8 cellular contexts compared by ENCODE assay signal in the genomic region with DNA sequence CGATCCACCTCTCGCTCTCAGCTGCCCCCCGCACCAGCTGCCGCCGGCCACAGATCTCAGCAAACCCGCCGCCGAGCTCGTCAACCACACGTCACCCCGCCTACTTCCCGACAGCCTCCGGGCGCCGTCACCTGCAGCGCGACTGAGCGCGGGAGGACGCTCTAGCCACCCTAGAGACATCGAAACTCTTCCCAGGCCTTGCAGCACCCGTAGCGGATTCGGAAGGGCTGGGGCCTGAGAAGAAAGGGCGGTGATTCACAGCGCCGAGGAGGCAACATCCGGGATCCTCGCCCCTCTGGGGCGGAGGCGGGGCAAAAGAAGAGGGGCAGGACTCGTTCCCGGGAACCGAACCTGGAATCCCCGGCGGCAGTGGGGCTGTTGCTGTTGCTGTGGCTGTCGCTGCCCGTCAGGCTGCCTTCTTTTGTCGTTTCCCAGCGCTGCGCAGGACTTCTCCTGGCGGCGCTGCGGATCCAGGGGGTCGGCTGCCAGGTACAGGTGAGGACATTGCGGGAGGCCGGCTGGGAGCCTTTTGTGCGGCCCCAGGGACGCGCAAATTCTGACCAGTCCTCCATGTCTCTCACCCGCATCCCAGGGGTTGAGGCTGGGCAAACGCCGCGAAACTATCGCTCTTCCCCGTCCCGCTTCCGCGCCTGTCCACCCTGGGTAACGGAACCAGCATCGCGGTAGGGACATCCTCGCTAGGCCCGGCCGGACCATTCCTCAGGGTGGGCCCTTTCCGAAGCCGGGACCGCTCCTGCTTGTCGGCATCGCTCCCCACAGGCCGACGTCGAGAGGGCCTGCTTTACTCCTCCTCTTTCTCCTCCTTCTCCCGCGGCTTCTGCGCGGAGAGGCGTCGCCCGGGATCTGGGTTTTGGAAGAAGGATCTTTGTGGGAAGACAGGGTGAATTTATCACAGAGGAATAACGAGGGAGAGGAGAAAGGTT. TPM values are rescaled to one million over a fixed set of nuclear protein-coding genes. Genes with fewer than 3 reads are reported as not detected.
DNase-seq lines count a peak whose midpoint lies in the region; ATAC-seq and TF ChIP-seq lines count a peak whose summit lies in the region.

A gene (plus strand): TSS at position 331 of the 944 bp plus-strand sequence. CDS start 9,443 bp downstream, outside the sequence.
A gene with protein sequence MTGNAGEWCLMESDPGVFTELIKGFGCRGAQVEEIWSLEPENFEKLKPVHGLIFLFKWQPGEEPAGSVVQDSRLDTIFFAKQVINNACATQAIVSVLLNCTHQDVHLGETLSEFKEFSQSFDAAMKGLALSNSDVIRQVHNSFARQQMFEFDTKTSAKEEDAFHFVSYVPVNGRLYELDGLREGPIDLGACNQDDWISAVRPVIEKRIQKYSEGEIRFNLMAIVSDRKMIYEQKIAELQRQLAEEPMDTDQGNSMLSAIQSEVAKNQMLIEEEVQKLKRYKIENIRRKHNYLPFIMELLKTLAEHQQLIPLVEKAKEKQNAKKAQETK (minus strand): TSS at position 79 of the 944 bp plus-strand sequence. CDS start 100 bp downstream, outside the sequence.

- peak; percentile 85 for TF ChIP-seq POLR2A in transverse colon (IDR thresholded peaks at IDR 0.05)

- H3K14ac ChIP-seq in trophoblast cell (ENCODE audit: low read length): peak within 1 kb of the TSS; percentile 96

- intact Hi-C loops in transverse colon (cut with DNase I; ENCODE audit: low total_unique reads): loop anchor here (5.0 kb wide), 1 partner anchor 48 kb away; a partner anchor contains a TSS

- H3K4me2 ChIP-seq in trophoblast cell (ENCODE audit: low read length): peak within 1 kb of the TSS; percentile 80

- H3K18ac ChIP-seq in trophoblast cell (ENCODE audit: low read length): peak within 1 kb of the TSS; percentile 93

- no peaks in the 10 kb centered on the region for H3K9me3 ChIP-seq in adipocyte (ENCODE audit: control insufficient read depth, low read length)
- H3K9me3 ChIP-seq in cardiac muscle cell (ENCODE audit: low read depth): no peaks in the 10 kb centered on the region
- H3K9me3 ChIP-seq in trophoblast cell (ENCODE audit: insufficient read depth, low read depth, low read length): no peaks in the 10 kb centered on the region
- no peaks in the 10 kb centered on the region for H3K9me3 ChIP-seq in transverse colon

- in situ Hi-C loops in transverse colon (cut with MboI; ENCODE audit: low pct_ligation_motif_present in 1 of 4, low pct_unique_long_range_greater_than_20kb in 1 of 4, low sequenced_read_pairs in 3 of 4): loop anchor here in 1 of 4 donors (10.0 kb wide), 1 partner anchor 65 kb away; a partner anchor contains a TSS

- peak within 1 kb of the TSS; percentile 34 for H2AFZ ChIP-seq in trophoblast cell (ENCODE audit: insufficient read depth, low read length, poor library complexity)

- TF ChIP-seq EP300 in transverse colon (IDR thresholded peaks at IDR 0.05; ENCODE audit: low read depth): peak; percentile 48

- H3K4me1 ChIP-seq in adipocyte (ENCODE audit: control insufficient read depth, insufficient read depth, low read length): peaks cover 26% of the 10 kb centered on the region
- H3K4me1 ChIP-seq in cardiac muscle cell (ENCODE audit: low read depth): peaks cover 5% of the 10 kb centered on the region
- peaks cover 0 to 1% of the 10 kb centered on the region in 2 experiments for H3K4me1 ChIP-seq in trophoblast cell (ENCODE audit: control insufficient read depth in 1 of 2, insufficient read depth in 2 of 2, low read length in 2 of 2)
- peaks cover 8 to 40% (median 31%) of the 10 kb centered on the region in 4 donors for H3K4me1 ChIP-seq in transverse colon

- TF ChIP-seq CTCF in GM12875 (IDR thresholded peaks at IDR 0.05; ENCODE audit: borderline replicate concordance, insufficient read depth, low read depth, low read length) (no peak), cardiac muscle cell (IDR thresholded peaks at IDR 0.05; ENCODE audit: low read depth, low read length) (no peak), transverse colon (IDR thresholded peaks at IDR 0.05) (no peak)

- H4K91ac ChIP-seq in trophoblast cell (ENCODE audit: low read depth, low read length): peak within 1 kb of the TSS; percentile 84

- WGBS in trophoblast cell (ENCODE audit: extremely low coverage, insufficient coverage, insufficient read length): no CpG with 5 or more reads among the region's 81 CpGs
- 0% methylated on average over 1 to 55 of the region's 81 CpGs for WGBS in transverse colon (ENCODE audit: low coverage in 1 of 2), 2 donors

- H3K36me3 ChIP-seq in adipocyte (ENCODE audit: control insufficient read depth, insufficient read depth, low read length, severe bottlenecking): no peaks in the 10 kb centered on the region
- H3K36me3 ChIP-seq in cardiac muscle cell: no peaks in the 10 kb centered on the region
- no peaks in the 10 kb centered on the region for H3K36me3 ChIP-seq in trophoblast cell (ENCODE audit: control insufficient read depth in 1 of 2, insufficient read depth in 2 of 2, low read length in 2 of 2)
- H3K36me3 ChIP-seq in transverse colon: no peaks in the 10 kb centered on the region

- peak within 1 kb of the TSS; percentile 28 for H2AK5ac ChIP-seq in trophoblast cell (ENCODE audit: low read length)

- peak; percentile 91 for ATAC-seq in HG02798 (IDR thresholded peaks at IDR 0.05; ENCODE audit: poor library complexity, unreplicated experiment)

- H3K27me3 ChIP-seq in adipocyte (replicated peaks; ENCODE audit: control insufficient read depth, insufficient read depth, low read length) (no peaks in the 10 kb centered on the region), cardiac muscle cell (no peaks in the 10 kb centered on the region), trophoblast cell (ENCODE audit: insufficient read depth, low read length) (no peaks in the 10 kb centered on the region), transverse colon (no peaks in the 10 kb centered on the region)

- peak within 1 kb of the TSS; percentile 99 for H3K9ac ChIP-seq in adipocyte (ENCODE audit: low read length)
- peak within 1 kb of the TSS; percentile 99 for H3K9ac ChIP-seq in trophoblast cell (ENCODE audit: low read length)

- peak within 1 kb of the TSS; percentile 95 for H4K8ac ChIP-seq in trophoblast cell (ENCODE audit: low read depth, low read length)

- H4K12ac ChIP-seq in trophoblast cell (ENCODE audit: low read depth, low read length): peak within 1 kb of the TSS; percentile 50

- peak within 1 kb of the TSS; percentile 73 for H2BK120ac ChIP-seq in trophoblast cell (ENCODE audit: insufficient read depth, low read length, poor library complexity)

- DNase-seq in NCI-H1436 (lab: John Stamatoyannopoulos, UW) (peak; percentile 98), T follicular helper cell (ENCODE audit: low read depth) (peak; percentile 92), adipocyte (ENCODE audit: low read depth) (peak; percentile 98), cardiac muscle cell (ENCODE audit: low read depth in 1 of 2, low spot score in 1 of 2) (peak; percentile 97 to 99), trophoblast cell (peak; percentile 99), transverse colon (peak; percentile 97)

- peak within 1 kb of the TSS; percentile 97 for H3K4me3 ChIP-seq in GM12875 (ENCODE audit: low read depth, low read length)
- H3K4me3 ChIP-seq in adipocyte (ENCODE audit: low read length): peak within 1 kb of the TSS; percentile 91
- peak within 1 kb of the TSS; percentile 86 for H3K4me3 ChIP-seq in cardiac muscle cell
- H3K4me3 ChIP-seq in trophoblast cell (ENCODE audit: low read depth, low read length): peak within 1 kb of the TSS; percentile 96
- H3K4me3 ChIP-seq in transverse colon: peak within 1 kb of the TSS; percentile 77 to 91 (median 82)

- no peak within 1 kb of the TSS for H2BK12ac ChIP-seq in trophoblast cell (ENCODE audit: low read length)

- H3K23ac ChIP-seq in trophoblast cell (ENCODE audit: low read length): no peak within 1 kb of the TSS

- H2BK5ac ChIP-seq in trophoblast cell (ENCODE audit: low read depth, low read length, poor library complexity): peak within 1 kb of the TSS; percentile 85

- peaks cover 12% of the 10 kb centered on the region for H3K79me2 ChIP-seq in trophoblast cell (ENCODE audit: control insufficient read depth, insufficient read depth, low read length, poor library complexity)

- H3K27ac ChIP-seq in cardiac muscle cell: peak within 1 kb of the TSS; percentile 94
- H3K27ac ChIP-seq in trophoblast cell (ENCODE audit: low read depth, low read length): peak within 1 kb of the TSS; percentile 94
- H3K27ac ChIP-seq in transverse colon: peak within 1 kb of the TSS; percentile 96 to 98 (median 96)

- H3K4ac ChIP-seq in trophoblast cell (ENCODE audit: low read depth, low read length): peak within 1 kb of the TSS; percentile 66

- H3K79me1 ChIP-seq in trophoblast cell (ENCODE audit: low read length): peaks cover 9% of the 10 kb centered on the region

RNA-seq across cellular contexts. Expression of the first gene that starts in this region (rescaled TPM):
- total RNA-seq in cardiac muscle cell: 93.1 and 139 TPM in 2 replicates
- 106 and 171 TPM in 2 replicates for polyA plus RNA-seq in cardiac muscle cell
- polyA plus RNA-seq in trophoblast cell (2013): 21.3 TPM in 2 replicates
- 10 to 100 TPM; 11.6 to 67.2 (median 62.4) TPM for total RNA-seq in transverse colon

RNA-seq across cellular contexts. Expression of the second gene that starts in this region (rescaled TPM):
- total RNA-seq in cardiac muscle cell (17.5 and 34.4 TPM in 2 replicates), transverse colon (10 to 100 TPM; 13.7 to 35.0 (median 26.0) TPM)
- polyA plus RNA-seq in cardiac muscle cell: 42.5 and 49.6 TPM in 2 replicates
- polyA plus RNA-seq in trophoblast cell (2013): 20.5 and 21.4 TPM in 2 replicates

Comparison
In these comparisons a context has a peak if more than half of its experiments do, and no peak if none do; other contexts are left out.
1. Peak in every context shown above with its lines: DNase-seq, ATAC-seq, H3K4me3 ChIP-seq and H3K27ac ChIP-seq.